Comparison of ENCODE assay signal across 29 cellular contexts in genomic region chr18:36849288-36850011, GRCh38. TPM values are rescaled to one million over a fixed set of nuclear protein-coding genes. Genes with fewer than 3 reads are reported as not detected.
DNase-seq lines count a peak whose midpoint lies in the region; ATAC-seq and TF ChIP-seq lines count a peak whose summit lies in the region.
"Had no signal": no experiment of that assay in that cellular context is flagged by ENCODE, and none has a peak within 500 bp of the region (broad histone marks: within the 10 kb centered on the region; RNA-seq: fewer than 3 reads in every experiment).

No MANE protein-coding gene starts in this region.

- H3K27me3 Mint-ChIP-seq in activated T-helper 17 cell treated with anti-CD3 and anti-CD28 coated beads, Interleukin-2, amount 50 U/mL, for 72 hours, result no peaks in the 10 kb centered on the region
- H3K27me3 Mint-ChIP-seq in activated CD8-positive, alpha-beta T cell treated with anti-CD3 and anti-CD28 coated beads for 36 hours, result no peaks in the 10 kb centered on the region
- H3K27me3 Mint-ChIP-seq: activated CD4-positive, alpha-beta T cell treated with anti-CD3 and anti-CD28 coated beads, Interleukin-2, amount 10 ng/mL, durations not matched to agents 24 days and 14 days; CD4-positive, alpha-beta T cell; effector memory CD8-positive, alpha-beta T cell; naive thymus-derived CD8-positive, alpha-beta T cell; stimulated activated naive CD8-positive, alpha-beta T cell treated with anti-CD3 and anti-CD28 coated beads, Interleukin-15, amount 100 ng/mL, for 72 hours had no signal

- peaks cover 47% of the 10 kb centered on the region for H3K36me3 Mint-ChIP-seq in activated T-helper 17 cell treated with anti-CD3 and anti-CD28 coated beads, Interleukin-2, amount 50 U/mL, for 72 hours (ENCODE audit: low read depth)
- peaks cover 39% of the 10 kb centered on the region for H3K36me3 Mint-ChIP-seq in activated CD8-positive, alpha-beta T cell treated with anti-CD3 and anti-CD28 coated beads for 36 hours (ENCODE audit: low read depth)

- CTCF ChIA-PET in A673 (lab: Charles Lee), result no interaction called here
- CTCF ChIA-PET in activated CD8-positive, alpha-beta T cell treated with anti-CD3 and anti-CD28 coated beads for 36 hours (lab: Charles Lee), result no interaction called here

- no TSS peak for BruUV-seq in A673 (replicated peaks; lab: Mats Ljungman, UMichigan)

- POLR2A ChIA-PET in A673 (lab: Charles Lee; ENCODE audit: low non-redundant PET), result no interaction called here
- POLR2A ChIA-PET in activated CD8-positive, alpha-beta T cell treated with anti-CD3 and anti-CD28 coated beads for 36 hours (lab: Charles Lee), result no interaction called here

- TF ChIP-seq CTCF in A673 (conservative IDR thresholded peaks at IDR 0.05; ENCODE audit: low read depth, low read length) (no peak), astrocyte of the spinal cord (IDR thresholded peaks at IDR 0.05; ENCODE audit: low read depth, low read length) (no peak), foreskin fibroblast (IDR thresholded peaks at IDR 0.05; ENCODE audit: low read depth, low read length) (no peak)
- no peak for TF ChIP-seq CTCF in activated CD8-positive, alpha-beta T cell treated with anti-CD3 and anti-CD28 coated beads for 36 hours (IDR thresholded peaks at IDR 0.05)

- intact Hi-C loops in A673 (cut with micrococcal nuclease; ENCODE audit: unreplicated experiment), result no loop called here
- intact Hi-C loops in activated CD8-positive, alpha-beta T cell treated with anti-CD3 and anti-CD28 coated beads for 36 hours (cut with micrococcal nuclease), result no loop called here

- in situ Hi-C loops in astrocyte of the spinal cord (cut with HindIII; ENCODE audit: low sequenced_read_pairs), result no loop called here

- H3K9me3 ChIP-seq in A673 (ENCODE audit: low read depth, low read length, poor library complexity, severe bottlenecking), result peaks cover 9% of the 10 kb centered on the region
- H3K9me3 ChIP-seq: pancreas, upper lobe of right lung had no signal

- H3K4me3 Mint-ChIP-seq in activated T-helper 17 cell treated with anti-CD3 and anti-CD28 coated beads, Interleukin-2, amount 50 U/mL, for 72 hours, result no peak overlapping the region
- no peak overlapping the region for H3K4me3 Mint-ChIP-seq in activated CD8-positive, alpha-beta T cell treated with anti-CD3 and anti-CD28 coated beads for 36 hours
- H3K4me3 Mint-ChIP-seq: activated CD4-positive, alpha-beta T cell treated with anti-CD3 and anti-CD28 coated beads, Interleukin-2, amount 10 ng/mL, durations not matched to agents 24 days and 14 days; CD4-positive, alpha-beta T cell; effector memory CD8-positive, alpha-beta T cell; naive thymus-derived CD8-positive, alpha-beta T cell; stimulated activated naive CD8-positive, alpha-beta T cell treated with anti-CD3 and anti-CD28 coated beads, Interleukin-15, amount 100 ng/mL, for 72 hours had no signal

- no peaks in the 10 kb centered on the region for H3K27me3 ChIP-seq in A673 (replicated peaks; ENCODE audit: insufficient read depth, low read depth, low read length, poor library complexity)
- H3K27me3 ChIP-seq: foreskin keratinocyte, pancreas, sigmoid colon, upper lobe of right lung had no signal

- no peaks in the 10 kb centered on the region for H3K36me3 ChIP-seq in A673 (ENCODE audit: insufficient read depth, low read length, poor library complexity, severe bottlenecking)
- H3K36me3 ChIP-seq: pancreas, upper lobe of right lung had no signal

- H3K9me3 Mint-ChIP-seq in activated T-helper 17 cell treated with anti-CD3 and anti-CD28 coated beads, Interleukin-2, amount 50 U/mL, for 72 hours, result peaks cover 4% of the 10 kb centered on the region
- H3K9me3 Mint-ChIP-seq in activated CD8-positive, alpha-beta T cell treated with anti-CD3 and anti-CD28 coated beads for 36 hours, result peaks cover 14% of the 10 kb centered on the region

- peak; percentile 51 for DNase-seq in A673 (ENCODE audit: low spot score)
- peak; percentile 51 for DNase-seq in HS-27A (ENCODE audit: low read depth)
- peak; percentile 52 for DNase-seq in astrocyte of the spinal cord (ENCODE audit: low read depth, low spot score)
- DNase-seq in foreskin fibroblast, result peak; percentile 42 to 67
- DNase-seq in NCI-H1105 (lab: John Stamatoyannopoulos, UW), result no peak
- DNase-seq in activated gamma-delta T cell (lab: John Stamatoyannopoulos, UW), result no peak
- no peak for DNase-seq in activated CD8-positive, alpha-beta T cell treated with anti-CD3 and anti-CD28 coated beads for 36 hours
- DNase-seq: ACHN; activated CD4-positive, alpha-beta T cell treated with anti-CD3 and anti-CD28 coated beads, Interleukin-2, amount 10 ng/mL, durations not matched to agents 24 days and 14 days; activated CD8-positive, alpha-beta memory T cell treated with anti-CD3 and anti-CD28 coated beads, Interleukin-2, amount 50 U/mL, for 48 hours; activated gamma-delta T cell treated with Interleukin-2 at 50 U/mL for 16 hours; amniotic stem cell; CD4-positive, alpha-beta T cell; DMS153; effector memory CD8-positive, alpha-beta T cell; hypothalamus; mesenchymal stem cell; naive thymus-derived CD8-positive, alpha-beta T cell; NCI-H1092 treated with DMSO at 0.1 percent for 48 hours; NCI-H2107; NCI-H526; pancreas; sigmoid colon; stimulated activated CD4-positive, alpha-beta T cell treated with anti-CD3 and anti-CD28 coated beads, Interleukin-1b, Interleukin-23, amount 100 ng/mL, for 48 hours; stimulated activated naive CD8-positive, alpha-beta T cell treated with anti-CD3 and anti-CD28 coated beads, Interleukin-15, amount 100 ng/mL, for 72 hours; upper lobe of right lung had no signal

- H3K4me1 ChIP-seq in A673 (ENCODE audit: insufficient read depth, low read length, poor library complexity, severe bottlenecking), result peaks cover 6% of the 10 kb centered on the region
- H3K4me1 ChIP-seq: pancreas, sigmoid colon, upper lobe of right lung had no signal

- H3K4me3 ChIP-seq in A673 (ENCODE audit: low read depth, low read length, poor library complexity, severe bottlenecking) (no peak overlapping the region), astrocyte of the spinal cord (ENCODE audit: low read depth, low read length) (no peak overlapping the region), foreskin fibroblast (ENCODE audit: low read depth in 1 of 2, low read length in 2 of 2) (no peak overlapping the region)
- H3K4me3 ChIP-seq: pancreas, sigmoid colon, upper lobe of right lung had no signal

- no peak for ATAC-seq in activated T-helper 17 cell treated with anti-CD3 and anti-CD28 coated beads, Interleukin-2, amount 50 U/mL, for 72 hours (replicated peaks)
- ATAC-seq in activated CD8-positive, alpha-beta T cell treated with anti-CD3 and anti-CD28 coated beads for 36 hours, result no peak
- ATAC-seq: effector memory CD8-positive, alpha-beta T cell; naive thymus-derived CD8-positive, alpha-beta T cell; stimulated activated naive CD8-positive, alpha-beta T cell treated with anti-CD3 and anti-CD28 coated beads, Interleukin-15, amount 100 ng/mL, for 72 hours; upper lobe of right lung had no signal

- H3K4me1 Mint-ChIP-seq in activated T-helper 17 cell treated with anti-CD3 and anti-CD28 coated beads, Interleukin-2, amount 50 U/mL, for 72 hours, result no peaks in the 10 kb centered on the region
- H3K4me1 Mint-ChIP-seq in activated CD8-positive, alpha-beta T cell treated with anti-CD3 and anti-CD28 coated beads for 36 hours (ENCODE audit: low read depth), result peaks cover 6% of the 10 kb centered on the region
- H3K4me1 Mint-ChIP-seq: activated CD4-positive, alpha-beta T cell treated with anti-CD3 and anti-CD28 coated beads, Interleukin-2, amount 10 ng/mL, durations not matched to agents 24 days and 14 days; stimulated activated naive CD8-positive, alpha-beta T cell treated with anti-CD3 and anti-CD28 coated beads, Interleukin-15, amount 100 ng/mL, for 72 hours had no signal

- H3K27ac ChIP-seq in A673 (ENCODE audit: low read depth, low read length, poor library complexity, severe bottlenecking), result no peak overlapping the region
- H3K27ac ChIP-seq: foreskin keratinocyte, KMS-11, pancreas, sigmoid colon, upper lobe of right lung had no signal

- no peak overlapping the region for H3K27ac Mint-ChIP-seq in activated T-helper 17 cell treated with anti-CD3 and anti-CD28 coated beads, Interleukin-2, amount 50 U/mL, for 72 hours
- no peak overlapping the region for H3K27ac Mint-ChIP-seq in activated CD8-positive, alpha-beta T cell treated with anti-CD3 and anti-CD28 coated beads for 36 hours
- H3K27ac Mint-ChIP-seq: activated CD4-positive, alpha-beta T cell treated with anti-CD3 and anti-CD28 coated beads, Interleukin-2, amount 10 ng/mL, durations not matched to agents 24 days and 14 days; CD4-positive, alpha-beta T cell; effector memory CD8-positive, alpha-beta T cell; naive thymus-derived CD8-positive, alpha-beta T cell; stimulated activated naive CD8-positive, alpha-beta T cell treated with anti-CD3 and anti-CD28 coated beads, Interleukin-15, amount 100 ng/mL, for 72 hours had no signal

RNA-seq across cellular contexts. Expression of gene KIAA1328, which starts 20.5 kb away (rescaled TPM):
- 6.5 and 8.3 TPM in 2 replicates for total RNA-seq in A673 (2021)
- total RNA-seq in activated T-helper 17 cell treated with anti-CD3 and anti-CD28 coated beads, Interleukin-2, amount 50 U/mL, for 72 hours, result 10 to 100 TPM in 1 of 2 donors, 1 to 10 TPM in 1; 8.9 to 12.5 TPM
- 1 to 10 TPM; 5.9 to 6.1 TPM for total RNA-seq in activated CD8-positive, alpha-beta T cell treated with anti-CD3 and anti-CD28 coated beads for 36 hours

RNA-seq across cellular contexts. Expression of gene TPGS2, which starts 20.6 kb away (rescaled TPM):
- total RNA-seq in A673 (2021), result 102 and 106 TPM in 2 replicates
- total RNA-seq in activated T-helper 17 cell treated with anti-CD3 and anti-CD28 coated beads, Interleukin-2, amount 50 U/mL, for 72 hours, result 100 to 1,000 TPM in 1 of 2 donors, 10 to 100 TPM in 1; 53.9 to 100 TPM
- total RNA-seq in activated CD8-positive, alpha-beta T cell treated with anti-CD3 and anti-CD28 coated beads for 36 hours, result 10 to 100 TPM; 77.0 to 83.1 TPM

Comparison
In these comparisons a context has a peak if more than half of its experiments do, and no peak if none do; other contexts are left out.
1. DNase-seq: peak in A673 (single experiment), HS-27A (single experiment), astrocyte of the spinal cord (single experiment) and foreskin fibroblast (2 of 2); none in NCI-H1105 (single experiment), activated gamma-delta T cell (single experiment) and activated CD8-positive, alpha-beta T cell treated with anti-CD3 and anti-CD28 coated beads for 36 hours (single experiment).